1 cellular context compared by ENCODE assay signal in genomic region chr1:223725578-223725977, GRCh38.
TF ChIP-seq lines count a peak whose summit lies in the region.

No MANE protein-coding gene starts in this region.

TF ChIP-seq in WTC11, 78 proteins besides CTCF, POLR2A, EP300 and RAD21 (continued from another document):
- TF ChIP-seq ZNF512 (CRISPR knock-in tag; IDR thresholded peaks at IDR 0.05; ENCODE audit: borderline replicate concordance) (no peak), USF2 (CRISPR knock-in tag; IDR thresholded peaks at IDR 0.05) (no peak), CDX4 (CRISPR knock-in tag; IDR thresholded peaks at IDR 0.05; ENCODE audit: borderline replicate concordance) (no peak), ELF4 (CRISPR knock-in tag; IDR thresholded peaks at IDR 0.05; ENCODE audit: low read depth) (no peak), TCF7 (CRISPR knock-in tag; IDR thresholded peaks at IDR 0.05; ENCODE audit: low read depth) (no peak), FOXK1 (CRISPR knock-in tag; IDR thresholded peaks at IDR 0.05) (no peak), ZNF138 (CRISPR knock-in tag; conservative IDR thresholded peaks at IDR 0.05) (no peak), ZNF423 (CRISPR knock-in tag; IDR thresholded peaks at IDR 0.05) (no peak), IRF2 (CRISPR knock-in tag; IDR thresholded peaks at IDR 0.05; ENCODE audit: borderline replicate concordance, low read depth) (no peak)
- TF ChIP-seq, protein P1, sequence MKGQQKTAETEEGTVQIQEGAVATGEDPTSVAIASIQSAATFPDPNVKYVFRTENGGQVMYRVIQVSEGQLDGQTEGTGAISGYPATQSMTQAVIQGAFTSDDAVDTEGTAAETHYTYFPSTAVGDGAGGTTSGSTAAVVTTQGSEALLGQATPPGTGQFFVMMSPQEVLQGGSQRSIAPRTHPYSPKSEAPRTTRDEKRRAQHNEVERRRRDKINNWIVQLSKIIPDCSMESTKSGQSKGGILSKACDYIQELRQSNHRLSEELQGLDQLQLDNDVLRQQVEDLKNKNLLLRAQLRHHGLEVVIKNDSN (CRISPR knock-in tag; IDR thresholded peaks at IDR 0.05): no peak
